ENCODE assay signal across 1 cellular context in genomic region chr7:155807805-155808550, GRCh38.
TF ChIP-seq lines count a peak whose summit lies in the region.

No MANE protein-coding gene starts in this region.

TF ChIP-seq in HepG2, 621 proteins besides CTCF, POLR2A, EP300 and RAD21 (continues in another document):
- no peak for TF ChIP-seq HOXA7 (CRISPR knock-in tag; IDR thresholded peaks at IDR 0.05)
- no peak for TF ChIP-seq HOXA5 (CRISPR knock-in tag; IDR thresholded peaks at IDR 0.05)
- TF ChIP-seq ZNF615 (CRISPR knock-in tag; IDR thresholded peaks at IDR 0.05; ENCODE audit: borderline replicate concordance) = no peak
- TF ChIP-seq ZNF230 (CRISPR knock-in tag; IDR thresholded peaks at IDR 0.05) = no peak
- peak; percentile 70; the same call in 1 of the 2 replicates for TF ChIP-seq RXRB (CRISPR knock-in tag; IDR thresholded peaks at IDR 0.05; ENCODE audit: borderline replicate concordance)
- TF ChIP-seq BORCS8-MEF2B (CRISPR knock-in tag; IDR thresholded peaks at IDR 0.05) = no peak; the same call in 1 of the 2 replicates
- TF ChIP-seq ZNF678 (CRISPR knock-in tag; IDR thresholded peaks at IDR 0.05) = no peak
- no peak for TF ChIP-seq KDM4B (CRISPR knock-in tag; IDR thresholded peaks at IDR 0.05)
- no peak for TF ChIP-seq ZNF782 (CRISPR knock-in tag; IDR thresholded peaks at IDR 0.05; ENCODE audit: borderline replicate concordance)
- 0 out of 2 replicates have a peak, but pooled peaks have one; percentile 2 for TF ChIP-seq BHLHE40 (IDR thresholded peaks at IDR 0.05; ENCODE audit: low read length)
- no peak for TF ChIP-seq ZNF264 (CRISPR knock-in tag; IDR thresholded peaks at IDR 0.05)
- TF ChIP-seq, protein P1, sequence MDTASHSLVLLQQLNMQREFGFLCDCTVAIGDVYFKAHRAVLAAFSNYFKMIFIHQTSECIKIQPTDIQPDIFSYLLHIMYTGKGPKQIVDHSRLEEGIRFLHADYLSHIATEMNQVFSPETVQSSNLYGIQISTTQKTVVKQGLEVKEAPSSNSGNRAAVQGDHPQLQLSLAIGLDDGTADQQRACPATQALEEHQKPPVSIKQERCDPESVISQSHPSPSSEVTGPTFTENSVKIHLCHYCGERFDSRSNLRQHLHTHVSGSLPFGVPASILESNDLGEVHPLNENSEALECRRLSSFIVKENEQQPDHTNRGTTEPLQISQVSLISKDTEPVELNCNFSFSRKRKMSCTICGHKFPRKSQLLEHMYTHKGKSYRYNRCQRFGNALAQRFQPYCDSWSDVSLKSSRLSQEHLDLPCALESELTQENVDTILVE (CRISPR knock-in tag; IDR thresholded peaks at IDR 0.05) = no peak
- no peak for TF ChIP-seq TFE3 (CRISPR knock-in tag; IDR thresholded peaks at IDR 0.05)
- no peak for TF ChIP-seq ZNF263 (CRISPR knock-in tag; IDR thresholded peaks at IDR 0.05)
- TF ChIP-seq AKNA (CRISPR knock-in tag; IDR thresholded peaks at IDR 0.05; ENCODE audit: borderline replicate concordance) = no peak
- TF ChIP-seq, protein P2, sequence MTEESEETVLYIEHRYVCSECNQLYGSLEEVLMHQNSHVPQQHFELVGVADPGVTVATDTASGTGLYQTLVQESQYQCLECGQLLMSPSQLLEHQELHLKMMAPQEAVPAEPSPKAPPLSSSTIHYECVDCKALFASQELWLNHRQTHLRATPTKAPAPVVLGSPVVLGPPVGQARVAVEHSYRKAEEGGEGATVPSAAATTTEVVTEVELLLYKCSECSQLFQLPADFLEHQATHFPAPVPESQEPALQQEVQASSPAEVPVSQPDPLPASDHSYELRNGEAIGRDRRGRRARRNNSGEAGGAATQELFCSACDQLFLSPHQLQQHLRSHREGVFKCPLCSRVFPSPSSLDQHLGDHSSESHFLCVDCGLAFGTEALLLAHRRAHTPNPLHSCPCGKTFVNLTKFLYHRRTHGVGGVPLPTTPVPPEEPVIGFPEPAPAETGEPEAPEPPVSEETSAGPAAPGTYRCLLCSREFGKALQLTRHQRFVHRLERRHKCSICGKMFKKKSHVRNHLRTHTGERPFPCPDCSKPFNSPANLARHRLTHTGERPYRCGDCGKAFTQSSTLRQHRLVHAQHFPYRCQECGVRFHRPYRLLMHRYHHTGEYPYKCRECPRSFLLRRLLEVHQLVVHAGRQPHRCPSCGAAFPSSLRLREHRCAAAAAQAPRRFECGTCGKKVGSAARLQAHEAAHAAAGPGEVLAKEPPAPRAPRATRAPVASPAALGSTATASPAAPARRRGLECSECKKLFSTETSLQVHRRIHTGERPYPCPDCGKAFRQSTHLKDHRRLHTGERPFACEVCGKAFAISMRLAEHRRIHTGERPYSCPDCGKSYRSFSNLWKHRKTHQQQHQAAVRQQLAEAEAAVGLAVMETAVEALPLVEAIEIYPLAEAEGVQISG (CRISPR knock-in tag; IDR thresholded peaks at IDR 0.05) = no peak
- TF ChIP-seq ZBTB3 (CRISPR knock-in tag; IDR thresholded peaks at IDR 0.05; ENCODE audit: borderline replicate concordance, low read depth) = no peak
- TF ChIP-seq SALL2 (CRISPR knock-in tag; IDR thresholded peaks at IDR 0.05) = no peak
- TF ChIP-seq FOXC1 (CRISPR knock-in tag; IDR thresholded peaks at IDR 0.05; ENCODE audit: borderline replicate concordance) = no peak
- TF ChIP-seq CBX1 (IDR thresholded peaks at IDR 0.05; ENCODE audit: low read depth) = no peak
- TF ChIP-seq ZNF367 (CRISPR knock-in tag; IDR thresholded peaks at IDR 0.05; ENCODE audit: borderline replicate concordance) = no peak
- TF ChIP-seq SAP130 (CRISPR knock-in tag; IDR thresholded peaks at IDR 0.05; ENCODE audit: low read depth) = peak; percentile 62
- no peak for TF ChIP-seq CEBPZ (IDR thresholded peaks at IDR 0.05; ENCODE audit: low read length)
- no peak for TF ChIP-seq NPAS2 (CRISPR knock-in tag; IDR thresholded peaks at IDR 0.05; ENCODE audit: borderline replicate concordance)
- TF ChIP-seq TBP (CRISPR knock-in tag; IDR thresholded peaks at IDR 0.05) = no peak
- TF ChIP-seq HDAC1 (CRISPR knock-in tag; IDR thresholded peaks at IDR 0.05) = no peak; the same call in 1 of the 2 replicates
- no peak for TF ChIP-seq NFE2 (CRISPR knock-in tag; IDR thresholded peaks at IDR 0.05)
- TF ChIP-seq SIX1 (CRISPR knock-in tag; IDR thresholded peaks at IDR 0.05; ENCODE audit: borderline replicate concordance) = no peak
- TF ChIP-seq KLF15 (CRISPR knock-in tag; IDR thresholded peaks at IDR 0.05; ENCODE audit: borderline replicate concordance) = no peak
- no peak for TF ChIP-seq ZNF143 (CRISPR knock-in tag; IDR thresholded peaks at IDR 0.05)
- TF ChIP-seq, protein P3, sequence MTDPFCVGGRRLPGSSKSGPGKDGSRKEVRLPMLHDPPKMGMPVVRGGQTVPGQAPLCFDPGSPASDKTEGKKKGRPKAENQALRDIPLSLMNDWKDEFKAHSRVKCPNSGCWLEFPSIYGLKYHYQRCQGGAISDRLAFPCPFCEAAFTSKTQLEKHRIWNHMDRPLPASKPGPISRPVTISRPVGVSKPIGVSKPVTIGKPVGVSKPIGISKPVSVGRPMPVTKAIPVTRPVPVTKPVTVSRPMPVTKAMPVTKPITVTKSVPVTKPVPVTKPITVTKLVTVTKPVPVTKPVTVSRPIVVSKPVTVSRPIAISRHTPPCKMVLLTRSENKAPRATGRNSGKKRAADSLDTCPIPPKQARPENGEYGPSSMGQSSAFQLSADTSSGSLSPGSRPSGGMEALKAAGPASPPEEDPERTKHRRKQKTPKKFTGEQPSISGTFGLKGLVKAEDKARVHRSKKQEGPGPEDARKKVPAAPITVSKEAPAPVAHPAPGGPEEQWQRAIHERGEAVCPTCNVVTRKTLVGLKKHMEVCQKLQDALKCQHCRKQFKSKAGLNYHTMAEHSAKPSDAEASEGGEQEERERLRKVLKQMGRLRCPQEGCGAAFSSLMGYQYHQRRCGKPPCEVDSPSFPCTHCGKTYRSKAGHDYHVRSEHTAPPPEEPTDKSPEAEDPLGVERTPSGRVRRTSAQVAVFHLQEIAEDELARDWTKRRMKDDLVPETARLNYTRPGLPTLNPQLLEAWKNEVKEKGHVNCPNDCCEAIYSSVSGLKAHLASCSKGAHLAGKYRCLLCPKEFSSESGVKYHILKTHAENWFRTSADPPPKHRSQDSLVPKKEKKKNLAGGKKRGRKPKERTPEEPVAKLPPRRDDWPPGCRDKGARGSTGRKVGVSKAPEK (CRISPR knock-in tag; IDR thresholded peaks at IDR 0.05; ENCODE audit: borderline replicate concordance) = no peak
- TF ChIP-seq FOXK1 (CRISPR knock-in tag; IDR thresholded peaks at IDR 0.05; ENCODE audit: borderline replicate concordance, low read depth) = no peak; the same call in 1 of the 2 replicates
- TF ChIP-seq CEBPG (CRISPR knock-in tag; IDR thresholded peaks at IDR 0.05) = peak; percentile 92
- TF ChIP-seq SP2 (CRISPR knock-in tag; IDR thresholded peaks at IDR 0.05) = no peak; the same call in 1 of the 2 replicates
- TF ChIP-seq ZSCAN29 (CRISPR knock-in tag; conservative IDR thresholded peaks at IDR 0.05) = no peak
- no peak for TF ChIP-seq LCORL (IDR thresholded peaks at IDR 0.05)
- TF ChIP-seq LCORL (CRISPR knock-in tag; IDR thresholded peaks at IDR 0.05) = no peak; the same call in 1 of the 2 replicates
- no peak for TF ChIP-seq HNRNPLL (IDR thresholded peaks at IDR 0.05; ENCODE audit: low read depth, low read length, poor library complexity, severe bottlenecking)
- no peak for TF ChIP-seq MTERF4 (CRISPR knock-in tag; IDR thresholded peaks at IDR 0.05)
- TF ChIP-seq JUN (CRISPR knock-in tag; IDR thresholded peaks at IDR 0.05) = no peak
- TF ChIP-seq ZBTB37 (CRISPR knock-in tag; IDR thresholded peaks at IDR 0.05) = 0 out of 2 replicates have a peak, but pooled peaks have one; percentile 54
- no peak for TF ChIP-seq ZNF446 (CRISPR knock-in tag; IDR thresholded peaks at IDR 0.05)
- TF ChIP-seq ZFP91 (CRISPR knock-in tag; IDR thresholded peaks at IDR 0.05; ENCODE audit: borderline replicate concordance) = peak; percentile 54; the same call in 1 of the 2 replicates
